In genomic region chrX:130339408-130340222, GRCh38 we compare ENCODE assay signal across 8 cellular contexts. TPM values are rescaled to one million over a fixed set of nuclear protein-coding genes. Genes with fewer than 3 reads are reported as not detected.
DNase-seq lines count a peak whose midpoint lies in the region; ATAC-seq and TF ChIP-seq lines count a peak whose summit lies in the region.

A gene with protein sequence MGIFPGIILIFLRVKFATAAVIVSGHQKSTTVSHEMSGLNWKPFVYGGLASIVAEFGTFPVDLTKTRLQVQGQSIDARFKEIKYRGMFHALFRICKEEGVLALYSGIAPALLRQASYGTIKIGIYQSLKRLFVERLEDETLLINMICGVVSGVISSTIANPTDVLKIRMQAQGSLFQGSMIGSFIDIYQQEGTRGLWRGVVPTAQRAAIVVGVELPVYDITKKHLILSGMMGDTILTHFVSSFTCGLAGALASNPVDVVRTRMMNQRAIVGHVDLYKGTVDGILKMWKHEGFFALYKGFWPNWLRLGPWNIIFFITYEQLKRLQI (plus strand): TSS chrX:130339919. CDS start chrX:130340279, 360 bp downstream.

- H3K9me3 ChIP-seq in ovary (no peaks in the 10 kb centered on the region), tibial artery (no peaks in the 10 kb centered on the region)

- DNase-seq in GM10266 (ENCODE audit: extremely low spot score) (peak; percentile 64), NB4 (ENCODE audit: low read depth) (peak; percentile 81), glutamatergic neuron (peak; percentile 58), ovary (peak; percentile 71 to 84 (median 77)), tibial artery (peak; percentile 57 to 74)
- DNase-seq in activated naive CD4-positive, alpha-beta T cell treated with anti-CD3 and anti-CD28 coated beads, Interleukin-2, amount 50 U/mL, for 16 hours = peak; percentile 61

- peaks cover 3% of the 10 kb centered on the region for H3K4me1 Mint-ChIP-seq in glutamatergic neuron (ENCODE audit: low read depth, unreplicated experiment)

- peak within 1 kb of the TSS; percentile 97 for H3K4me3 Mint-ChIP-seq in glutamatergic neuron (ENCODE audit: unreplicated experiment)

- TF ChIP-seq CTCF in GM10266 (IDR thresholded peaks at IDR 0.05; ENCODE audit: control insufficient read depth, insufficient read depth, low read depth, missing control alignments) = no peak
- TF ChIP-seq CTCF in NB4 (IDR thresholded peaks at IDR 0.05; ENCODE audit: low read depth, low read length) = no peak
- TF ChIP-seq CTCF in glutamatergic neuron (IDR thresholded peaks at IDR 0.05; ENCODE audit: partially characterized antibody, unreplicated experiment) = no peak
- TF ChIP-seq CTCF in ovary (IDR thresholded peaks at IDR 0.05) = no peak
- no peak for TF ChIP-seq CTCF in tibial artery (IDR thresholded peaks at IDR 0.05)

- TF ChIP-seq EP300 in ovary (IDR thresholded peaks at IDR 0.05) = no peak

- H3K4me3 ChIP-seq in NB4 (ENCODE audit: low read depth, low read length) (peak within 1 kb of the TSS; percentile 74), ovary (peak within 1 kb of the TSS; percentile 53), tibial artery (peak within 1 kb of the TSS; percentile 72 to 78)

- H3K36me3 ChIP-seq in ovary (no peaks in the 10 kb centered on the region), tibial artery (no peaks in the 10 kb centered on the region)

- no peaks in the 10 kb centered on the region for H3K27me3 ChIP-seq in ovary
- H3K27me3 ChIP-seq in tibial artery = no peaks in the 10 kb centered on the region

- H3K4me1 ChIP-seq in ovary (ENCODE audit: insufficient read depth) (no peaks in the 10 kb centered on the region), tibial artery (peaks cover 0 to 3% (median 0%) of the 10 kb centered on the region in 4 donors)

- H3K27me3 Mint-ChIP-seq in glutamatergic neuron (ENCODE audit: unreplicated experiment) = peaks cover 2% of the 10 kb centered on the region

- ATAC-seq in HG02571 (IDR thresholded peaks at IDR 0.05; ENCODE audit: unreplicated experiment) (peak; percentile 93), SK-N-SH treated with all-trans-retinoic acid at 6 μM for 48 hours (peak; percentile 96)

- 31 to 43% (median 39%) methylated on average over 55 of the region's 55 CpGs for WGBS in ovary, 3 donors

- peak within 1 kb of the TSS; percentile 88 for H3K27ac Mint-ChIP-seq in glutamatergic neuron (ENCODE audit: unreplicated experiment)

- intact Hi-C loops in ovary (cut with DNase I) = no loop called here
- intact Hi-C loops in tibial artery (cut with DNase I; ENCODE audit: low total_unique reads) = no loop called here

- peaks cover 2% of the 10 kb centered on the region for H3K9me3 Mint-ChIP-seq in glutamatergic neuron (ENCODE audit: unreplicated experiment)

- H3K27ac ChIP-seq in ovary (no peak within 1 kb of the TSS), tibial artery (peak within 1 kb of the TSS; percentile 71 to 72)

- no peaks in the 10 kb centered on the region for H3K36me3 Mint-ChIP-seq in glutamatergic neuron (ENCODE audit: unreplicated experiment)

- TF ChIP-seq POLR2A in NB4 (IDR thresholded peaks at IDR 0.05; ENCODE audit: extremely low read depth, insufficient read length) = peak; percentile 61
- no peak for TF ChIP-seq POLR2A in ovary (IDR thresholded peaks at IDR 0.05)

TF ChIP-seq in SK-N-SH treated with all-trans-retinoic acid at 6 μM for 48 hours, 23 proteins besides CTCF, POLR2A, EP300 and RAD21:
- TF ChIP-seq ISL1 (CRISPR knock-in tag; IDR thresholded peaks at IDR 0.05) (no peak), ZFP3 (CRISPR knock-in tag; IDR thresholded peaks at IDR 0.05) (no peak), PPARA (CRISPR knock-in tag; IDR thresholded peaks at IDR 0.05; ENCODE audit: borderline replicate concordance) (no peak), CREB5 (CRISPR knock-in tag; IDR thresholded peaks at IDR 0.05; ENCODE audit: low read depth) (no peak), CSRNP3 (CRISPR knock-in tag; IDR thresholded peaks at IDR 0.05) (no peak), TCF4 (CRISPR knock-in tag; IDR thresholded peaks at IDR 0.05; ENCODE audit: borderline replicate concordance) (no peak), ZFP30 (CRISPR knock-in tag; IDR thresholded peaks at IDR 0.05) (no peak), SNAI2 (CRISPR knock-in tag; IDR thresholded peaks at IDR 0.05) (no peak), GLIS3 (CRISPR knock-in tag; IDR thresholded peaks at IDR 0.05) (no peak), CSDC2 (CRISPR knock-in tag; IDR thresholded peaks at IDR 0.05) (no peak), ESRRG (CRISPR knock-in tag; IDR thresholded peaks at IDR 0.05) (no peak), ZNF8 (CRISPR knock-in tag; IDR thresholded peaks at IDR 0.05) (no peak), BACH2 (CRISPR knock-in tag; IDR thresholded peaks at IDR 0.05; ENCODE audit: borderline replicate concordance) (no peak), ARNTL (CRISPR knock-in tag; IDR thresholded peaks at IDR 0.05; ENCODE audit: borderline replicate concordance, low read depth) (no peak), RARB (CRISPR knock-in tag; IDR thresholded peaks at IDR 0.05) (no peak), ZNF565 (CRISPR knock-in tag; conservative IDR thresholded peaks at IDR 0.05; ENCODE audit: low read depth) (no peak), ZC3H10 (CRISPR knock-in tag; IDR thresholded peaks at IDR 0.05) (no peak), TOX (CRISPR knock-in tag; IDR thresholded peaks at IDR 0.05; ENCODE audit: borderline replicate concordance) (no peak)
- TF ChIP-seq, protein P1, sequence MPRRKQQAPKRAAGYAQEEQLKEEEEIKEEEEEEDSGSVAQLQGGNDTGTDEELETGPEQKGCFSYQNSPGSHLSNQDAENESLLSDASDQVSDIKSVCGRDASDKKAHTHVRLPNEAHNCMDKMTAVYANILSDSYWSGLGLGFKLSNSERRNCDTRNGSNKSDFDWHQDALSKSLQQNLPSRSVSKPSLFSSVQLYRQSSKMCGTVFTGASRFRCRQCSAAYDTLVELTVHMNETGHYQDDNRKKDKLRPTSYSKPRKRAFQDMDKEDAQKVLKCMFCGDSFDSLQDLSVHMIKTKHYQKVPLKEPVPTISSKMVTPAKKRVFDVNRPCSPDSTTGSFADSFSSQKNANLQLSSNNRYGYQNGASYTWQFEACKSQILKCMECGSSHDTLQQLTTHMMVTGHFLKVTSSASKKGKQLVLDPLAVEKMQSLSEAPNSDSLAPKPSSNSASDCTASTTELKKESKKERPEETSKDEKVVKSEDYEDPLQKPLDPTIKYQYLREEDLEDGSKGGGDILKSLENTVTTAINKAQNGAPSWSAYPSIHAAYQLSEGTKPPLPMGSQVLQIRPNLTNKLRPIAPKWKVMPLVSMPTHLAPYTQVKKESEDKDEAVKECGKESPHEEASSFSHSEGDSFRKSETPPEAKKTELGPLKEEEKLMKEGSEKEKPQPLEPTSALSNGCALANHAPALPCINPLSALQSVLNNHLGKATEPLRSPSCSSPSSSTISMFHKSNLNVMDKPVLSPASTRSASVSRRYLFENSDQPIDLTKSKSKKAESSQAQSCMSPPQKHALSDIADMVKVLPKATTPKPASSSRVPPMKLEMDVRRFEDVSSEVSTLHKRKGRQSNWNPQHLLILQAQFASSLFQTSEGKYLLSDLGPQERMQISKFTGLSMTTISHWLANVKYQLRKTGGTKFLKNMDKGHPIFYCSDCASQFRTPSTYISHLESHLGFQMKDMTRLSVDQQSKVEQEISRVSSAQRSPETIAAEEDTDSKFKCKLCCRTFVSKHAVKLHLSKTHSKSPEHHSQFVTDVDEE (CRISPR knock-in tag; IDR thresholded peaks at IDR 0.05) = no peak

RNA-seq across cellular contexts. Expression of the gene that starts here (rescaled TPM):
- total RNA-seq in glutamatergic neuron (ENCODE audit: unreplicated experiment) (28.4 TPM), ovary (10 to 100 TPM in 3 of 7 donors, 1 to 10 TPM in 4; 6.8 to 15.1 (median 10.0) TPM)
- 10 to 100 TPM; 12.4 to 16.3 TPM for polyA plus RNA-seq in ovary

Comparison
In these comparisons a context has a peak if more than half of its experiments do, and no peak if none do; other contexts are left out.
1. H3K27ac ChIP-seq: peak in tibial artery (2 of 2); none in ovary (0 of 2).
2. Peak in every context shown above with its lines, with median percentiles within 50 percentile points of each other: DNase-seq and H3K4me3 ChIP-seq.